Comparison of ENCODE assay signal across 12 cellular contexts in genomic region chr22:39185601-39186012, GRCh38. TPM values are rescaled to one million over a fixed set of nuclear protein-coding genes. Genes with fewer than 3 reads are reported as not detected.
A peak's percentile ranks its signal among the peaks of the same experiment; 100 is the strongest.
DNase-seq lines count a peak whose midpoint lies in the region; ATAC-seq and TF ChIP-seq lines count a peak whose summit lies in the region.
"Had no signal": no experiment of that assay in that cellular context is flagged by ENCODE, and none has a peak within 500 bp of the region (broad histone marks: within the 10 kb centered on the region; RNA-seq: fewer than 3 reads in every experiment).

No MANE protein-coding gene starts in this region.

- TF ChIP-seq CTCF in foreskin keratinocyte (conservative IDR thresholded peaks at IDR 0.05) (peak; percentile 39), upper lobe of left lung (IDR thresholded peaks at IDR 0.05) (peak in 5 of 6 experiments; percentile 24 to 53 (median 44))

- H3K4me3 ChIP-seq in mucosa of rectum (ENCODE audit: low read length in 2 of 2) (no peak overlapping the region), upper lobe of left lung (no peak overlapping the region)
- H3K4me3 ChIP-seq: SJCRH30 had no signal

- ATAC-seq in foreskin keratinocyte (peak; percentile 29), upper lobe of left lung (ENCODE audit: low FRiP score in 2 of 2) (peak; percentile 83 to 91), GM21367 (IDR thresholded peaks at IDR 0.05; ENCODE audit: unreplicated experiment) (no peak)

- no peaks in the 10 kb centered on the region for H3K4me1 ChIP-seq in foreskin keratinocyte
- H3K4me1 ChIP-seq in mucosa of rectum (ENCODE audit: control insufficient read depth in 2 of 2, insufficient read depth in 2 of 2, low read length in 2 of 2), result peaks cover 2 to 3% of the 10 kb centered on the region in 2 donors
- peaks cover 13 to 26% (median 17%) of the 10 kb centered on the region in 4 donors for H3K4me1 ChIP-seq in upper lobe of left lung
- H3K4me1 ChIP-seq: SJCRH30 had no signal

- no peaks in the 10 kb centered on the region for H3K36me3 ChIP-seq in mucosa of rectum (ENCODE audit: control insufficient read depth in 2 of 2, insufficient read depth in 2 of 2, low read length in 2 of 2)
- no peaks in the 10 kb centered on the region for H3K36me3 ChIP-seq in upper lobe of left lung
- H3K36me3 ChIP-seq: SJCRH30 had no signal

- H3K27ac ChIP-seq in foreskin keratinocyte, result no peak overlapping the region
- H3K27ac ChIP-seq in mucosa of rectum (ENCODE audit: low read depth in 2 of 2, low read length in 2 of 2), result peak overlapping the region; percentile 35 to 64
- H3K27ac ChIP-seq in upper lobe of left lung, result peak overlapping the region; percentile 76 to 88 (median 81)
- H3K27ac ChIP-seq: 22Rv1, SJCRH30 had no signal

- no peak overlapping the region for H3K9ac ChIP-seq in mucosa of rectum (ENCODE audit: low read depth in 1 of 2, low read length in 2 of 2)

- DNase-seq in DMS153 (lab: John Stamatoyannopoulos, UW), result peak; percentile 12
- DNase-seq in DMS153 treated with DMSO at 0.1 percent for 48 hours (lab: John Stamatoyannopoulos, UW; ENCODE audit: unreplicated experiment), result no peak
- no peak for DNase-seq in foreskin keratinocyte
- DNase-seq in upper lobe of left lung, result peak; percentile 70 to 85
- no peak for DNase-seq in NCI-H226
- DNase-seq in activated CD4-positive, alpha-beta T cell treated with anti-CD3 and anti-CD28 coated beads, Interleukin-2, amount 50 U/mL, for 4 hours, result no peak
- DNase-seq: effector CD8-positive, alpha-beta T cell; NCI-H1694 treated with DMSO at 0.1 percent for 48 hours had no signal

- H3K9me3 ChIP-seq in mucosa of rectum (ENCODE audit: control insufficient read depth in 2 of 2, low read length in 2 of 2) (peaks cover 0 to 4% of the 10 kb centered on the region in 2 donors), upper lobe of left lung (no peaks in the 10 kb centered on the region)
- H3K9me3 ChIP-seq: SJCRH30 had no signal

- peak; percentile 48 to 94 (median 87) for TF ChIP-seq EP300 in upper lobe of left lung (IDR thresholded peaks at IDR 0.05)

- H3K27me3 ChIP-seq in foreskin keratinocyte, result no peaks in the 10 kb centered on the region
- H3K27me3 ChIP-seq in mucosa of rectum (ENCODE audit: control insufficient read depth in 2 of 2, insufficient read depth in 2 of 2, low read length in 2 of 2), result peaks cover 0 to 2% of the 10 kb centered on the region in 2 donors
- H3K27me3 ChIP-seq in upper lobe of left lung, result no peaks in the 10 kb centered on the region
- H3K27me3 ChIP-seq: SJCRH30 had no signal

- TF ChIP-seq POLR2A in upper lobe of left lung (IDR thresholded peaks at IDR 0.05), result no peak

- WGBS in upper lobe of left lung, 2 donors, result 66 to 71% methylated on average over 6 to 11 of the region's 11 CpGs

RNA-seq across cellular contexts. Expression of gene CBX7, which starts 33.1 kb away (rescaled TPM):
- total RNA-seq in foreskin keratinocyte (1.1 and 1.2 TPM in 2 replicates), upper lobe of left lung (100 to 1,000 TPM in 1 of 6 donors, 10 to 100 TPM in 5; 51.5 to 145 (median 60.6) TPM)
- 0.86 and 1.2 TPM in 2 replicates for polyA plus RNA-seq in foreskin keratinocyte

RNA-seq across cellular contexts. Expression of gene PDGFB, which starts 59.2 kb away (rescaled TPM):
- total RNA-seq in foreskin keratinocyte (10.9 and 12.8 TPM in 2 replicates), upper lobe of left lung (10 to 100 TPM; 15.4 to 41.7 (median 24.1) TPM)
- 9.8 and 12.0 TPM in 2 replicates for polyA plus RNA-seq in foreskin keratinocyte

Comparison
In these comparisons a context has a peak if more than half of its experiments do, and no peak if none do; other contexts are left out.
1. DNase-seq: peak in DMS153 (single experiment) and upper lobe of left lung (2 of 2); none in DMS153 treated with DMSO at 0.1 percent for 48 hours (single experiment), foreskin keratinocyte (0 of 2), NCI-H226 (single experiment) and activated CD4-positive, alpha-beta T cell treated with anti-CD3 and anti-CD28 coated beads, Interleukin-2, amount 50 U/mL, for 4 hours (0 of 2).
2. RNA of gene CBX7, which starts 33.1 kb away (total RNA-seq): 51.5 to 145 TPM in upper lobe of left lung; 1.1 to 1.2 TPM in foreskin keratinocyte; every median in the first group is over 10 times any median in the second.